ENCODE assay signal across 6 cellular contexts in genomic region chr13:61109741-61110140, GRCh38.
"Had no signal": no experiment of that assay in that cellular context is flagged by ENCODE, and none has a peak within 500 bp of the region (broad histone marks: within the 10 kb centered on the region; RNA-seq: fewer than 3 reads in every experiment).

No MANE protein-coding gene starts in this region.

- DNase-seq: IMR-90, KBM-7 had no signal

- H3K27ac ChIP-seq: HL-60 had no signal

- H3K4me3 ChIP-seq: K562 had no signal

- H3K27me3 Mint-ChIP-seq: IgD-negative memory B cell had no signal

- H3K27ac Mint-ChIP-seq: IgD-negative memory B cell had no signal

- ATAC-seq: HepG2, K562 had no signal

- H3K4me1 Mint-ChIP-seq: IgD-negative memory B cell had no signal

- H3K36me3 Mint-ChIP-seq: IgD-negative memory B cell had no signal

- H3K4me3 Mint-ChIP-seq: IgD-negative memory B cell had no signal
